ENCODE assay signal across 27 cellular contexts in the genomic region with DNA sequence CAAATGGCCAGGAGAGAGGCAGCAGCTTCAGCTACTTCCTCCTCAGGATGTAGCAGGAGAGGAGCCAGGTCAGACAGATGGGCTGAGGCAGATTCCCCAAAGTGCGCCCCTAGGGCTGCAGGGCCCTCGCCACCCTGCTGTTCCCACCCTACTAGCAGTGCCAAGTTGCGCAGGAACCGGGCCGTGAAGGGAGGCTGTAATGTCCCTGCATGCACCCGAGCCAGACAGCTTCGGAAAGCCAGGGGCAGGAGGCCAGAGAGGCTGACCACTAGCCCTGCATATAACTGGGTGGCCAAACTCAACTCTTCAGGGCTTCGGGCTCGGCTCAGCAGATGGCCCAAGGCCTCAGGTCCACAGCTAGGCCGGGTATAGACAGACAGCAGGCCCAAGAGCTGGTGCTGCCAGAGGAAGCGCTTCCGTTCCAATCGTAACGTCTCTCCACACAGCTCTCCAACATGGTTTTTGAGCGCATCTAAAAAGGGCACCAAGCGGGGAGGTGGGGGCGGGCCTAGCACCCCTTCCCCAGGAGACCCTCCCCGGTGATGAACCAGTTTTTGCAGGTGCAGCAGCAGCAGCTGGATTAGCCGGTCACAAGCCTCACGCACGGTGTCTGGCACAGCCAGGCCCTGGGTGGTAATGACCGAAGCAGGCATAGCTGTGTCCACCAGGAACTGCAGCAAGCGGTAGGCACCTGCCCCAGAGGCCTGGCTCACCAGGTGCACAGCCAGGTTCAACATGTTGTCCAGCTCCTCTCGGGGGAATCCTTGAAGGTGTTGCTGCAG. TPM values are rescaled to one million over a fixed set of nuclear protein-coding genes. Genes with fewer than 3 reads are reported as not detected.
A peak's percentile ranks its signal among the peaks of the same experiment; 100 is the strongest.
DNase-seq lines count a peak whose midpoint lies in the region; ATAC-seq, FAIRE-seq and TF ChIP-seq lines count a peak whose summit lies in the region.
"Had no signal": no experiment of that assay in that cellular context is flagged by ENCODE, and none has a peak within 500 bp of the region (broad histone marks: within the 10 kb centered on the region; RNA-seq: fewer than 3 reads in every experiment).

No MANE protein-coding gene starts in this region.

- peak overlapping the region; percentile 18 for H3K27ac Mint-ChIP-seq in activated naive CD8-positive, alpha-beta T cell treated with anti-CD3 and anti-CD28 coated beads, Interleukin-2, amount 50 U/mL, for 24 hours
- no peak overlapping the region for H3K27ac Mint-ChIP-seq in activated naive CD8-positive, alpha-beta T cell treated with anti-CD3 and anti-CD28 coated beads for 36 hours
- no peak overlapping the region for H3K27ac Mint-ChIP-seq in CD4-positive, alpha-beta T cell
- H3K27ac Mint-ChIP-seq: CD4-positive, CD25-positive, alpha-beta regulatory T cell had no signal

- H3K9me3 ChIP-seq in CD4-positive, alpha-beta T cell (ENCODE audit: control insufficient read depth, low read length): no peaks in the 10 kb centered on the region
- H3K9me3 ChIP-seq in K562 (replicated peaks; ENCODE audit: control insufficient read depth, insufficient read depth, low read depth, low read length) (no peaks in the 10 kb centered on the region), osteoblast (ENCODE audit: low read depth, low read length) (no peaks in the 10 kb centered on the region), psoas muscle (no peaks in the 10 kb centered on the region), Peyer's patch (no peaks in the 10 kb centered on the region)

- no peak overlapping the region for H2AFZ ChIP-seq in K562 (ENCODE audit: low read depth, low read length)
- H2AFZ ChIP-seq in osteoblast (ENCODE audit: low read length): no peak overlapping the region
- H2AFZ ChIP-seq: PC-9 had no signal

- DNase-seq in activated naive CD8-positive, alpha-beta T cell treated with anti-CD3 and anti-CD28 coated beads, Interleukin-2, amount 50 U/mL, for 24 hours: no peak
- DNase-seq in activated naive CD8-positive, alpha-beta T cell treated with anti-CD3 and anti-CD28 coated beads for 36 hours: no peak
- no peak for DNase-seq in CD4-positive, alpha-beta T cell
- DNase-seq in K562 (ENCODE audit: extremely low read depth in 1 of 4, low spot score in 3 of 4) (no peak), osteoblast (ENCODE audit: insufficient read length, low spot score, missing footprints) (peak; percentile 26), psoas muscle (no peak), Peyer's patch (no peak), NCI-H146 (lab: John Stamatoyannopoulos, UW) (no peak)
- DNase-seq: CD4-positive, CD25-positive, alpha-beta regulatory T cell; EL; GDM1; HCEC 1CT; IMR-90; NCI-H1048; NCI-H1417; NCI-H187; NCI-H2081 treated with DMSO at 0.1 percent for 48 hours; NCI-H2171; NCI-H345; NCI-H510A treated with DMSO at 0.1 percent for 48 hours; PC-9; SHP77 treated with DMSO at 0.1 percent for 48 hours had no signal

- no peaks in the 10 kb centered on the region for H3K9me1 ChIP-seq in K562 (ENCODE audit: control insufficient read depth, insufficient read depth, low read length)

- no peaks in the 10 kb centered on the region for H3K27me3 Mint-ChIP-seq in activated naive CD8-positive, alpha-beta T cell treated with anti-CD3 and anti-CD28 coated beads, Interleukin-2, amount 50 U/mL, for 24 hours
- H3K27me3 Mint-ChIP-seq in activated naive CD8-positive, alpha-beta T cell treated with anti-CD3 and anti-CD28 coated beads for 36 hours: no peaks in the 10 kb centered on the region
- no peaks in the 10 kb centered on the region for H3K27me3 Mint-ChIP-seq in CD4-positive, alpha-beta T cell
- H3K27me3 Mint-ChIP-seq: B cell had no signal

- H3K9ac ChIP-seq in K562 (ENCODE audit: insufficient read depth in 1 of 2, low read depth in 2 of 2, low read length in 2 of 2): peak overlapping the region in 1 of 2 experiments; percentile 85; a peak in 2 of 4 replicates
- H3K9ac ChIP-seq: KMS-11 had no signal

- H3K9me3 Mint-ChIP-seq in activated naive CD8-positive, alpha-beta T cell treated with anti-CD3 and anti-CD28 coated beads, Interleukin-2, amount 50 U/mL, for 24 hours: no peaks in the 10 kb centered on the region
- H3K9me3 Mint-ChIP-seq in activated naive CD8-positive, alpha-beta T cell treated with anti-CD3 and anti-CD28 coated beads for 36 hours: no peaks in the 10 kb centered on the region
- H3K9me3 Mint-ChIP-seq in CD4-positive, alpha-beta T cell: no peaks in the 10 kb centered on the region
- H3K9me3 Mint-ChIP-seq: CD4-positive, CD25-positive, alpha-beta regulatory T cell had no signal

- no peak overlapping the region for H3K27ac ChIP-seq in CD4-positive, alpha-beta T cell (ENCODE audit: low read depth, low read length)
- H3K27ac ChIP-seq in K562 (ENCODE audit: extremely low read depth, low read depth, low read length) (no peak overlapping the region), osteoblast (ENCODE audit: low read depth, low read length) (no peak overlapping the region), psoas muscle (no peak overlapping the region), Peyer's patch (no peak overlapping the region)
- H3K27ac ChIP-seq: KMS-11, PC-9 had no signal

- no peaks in the 10 kb centered on the region for H3K27me3 ChIP-seq in CD4-positive, alpha-beta T cell (ENCODE audit: control insufficient read depth, insufficient read depth, low read length)
- H3K27me3 ChIP-seq in K562 (ENCODE audit: control insufficient read depth in 2 of 2, insufficient read depth in 2 of 2, low read length in 2 of 2): no peaks in the 10 kb centered on the region
- no peaks in the 10 kb centered on the region for H3K27me3 ChIP-seq in osteoblast (ENCODE audit: insufficient read depth, low read length)
- H3K27me3 ChIP-seq in psoas muscle (ENCODE audit: insufficient read depth in 3 of 3, low read length in 2 of 3): no peaks in the 10 kb centered on the region
- H3K27me3 ChIP-seq in Peyer's patch: no peaks in the 10 kb centered on the region

- H3K79me2 ChIP-seq in K562 (ENCODE audit: control insufficient read depth, insufficient read depth, low read length) (peaks cover 65% of the 10 kb centered on the region), osteoblast (ENCODE audit: insufficient read depth, low read length) (peaks cover 63% of the 10 kb centered on the region)

- TF ChIP-seq POLR2A in K562 (conservative IDR thresholded peaks at IDR 0.05): no peak
- no peak for TF ChIP-seq POLR2A in Peyer's patch (IDR thresholded peaks at IDR 0.05)

- in situ Hi-C loops in K562 (cut with MboI): no loop called here

- H3K4me1 ChIP-seq in K562 (replicated peaks in 1 of 2; ENCODE audit: control insufficient read depth in 2 of 2, insufficient read depth in 2 of 2, low read length in 2 of 2) (peaks cover 15 to 43% of the 10 kb centered on the region in 2 experiments), osteoblast (ENCODE audit: insufficient read depth, low read length) (peaks cover 23% of the 10 kb centered on the region), psoas muscle (peaks cover 32% of the 10 kb centered on the region), Peyer's patch (peaks cover 0 to 35% (median 13%) of the 10 kb centered on the region in 4 donors)

- no peak for TF ChIP-seq CTCF in CD4-positive, alpha-beta T cell (IDR thresholded peaks at IDR 0.05)
- TF ChIP-seq CTCF in K562 (IDR thresholded peaks at IDR 0.05 in 2 of 3, conservative IDR thresholded peaks at IDR 0.05 in 1 of 3; ENCODE audit: insufficient read depth in 2 of 3, low read depth in 1 of 3, low read length in 3 of 3) (no peak), osteoblast (IDR thresholded peaks at IDR 0.05; ENCODE audit: extremely low read depth, low read depth, low read length) (no peak), psoas muscle (IDR thresholded peaks at IDR 0.05) (no peak), Peyer's patch (IDR thresholded peaks at IDR 0.05) (no peak)

- peaks cover 63% of the 10 kb centered on the region for H3K36me3 ChIP-seq in K562 (ENCODE audit: control insufficient read depth, insufficient read depth, low read length)
- peaks cover 29% of the 10 kb centered on the region for H3K36me3 ChIP-seq in osteoblast (ENCODE audit: insufficient read depth, low read length)
- peaks cover 0 to 41% of the 10 kb centered on the region in 2 donors for H3K36me3 ChIP-seq in psoas muscle (ENCODE audit: insufficient read depth in 1 of 2, low read depth in 1 of 2)
- H3K36me3 ChIP-seq in Peyer's patch: peaks cover 0 to 34% (median 0%) of the 10 kb centered on the region in 3 donors

- H3K36me3 Mint-ChIP-seq in activated naive CD8-positive, alpha-beta T cell treated with anti-CD3 and anti-CD28 coated beads, Interleukin-2, amount 50 U/mL, for 24 hours (ENCODE audit: low read depth): peaks cover 21% of the 10 kb centered on the region
- peaks cover 24% of the 10 kb centered on the region for H3K36me3 Mint-ChIP-seq in activated naive CD8-positive, alpha-beta T cell treated with anti-CD3 and anti-CD28 coated beads for 36 hours
- H3K36me3 Mint-ChIP-seq in CD4-positive, alpha-beta T cell (ENCODE audit: low read depth): peaks cover 33% of the 10 kb centered on the region
- H3K36me3 Mint-ChIP-seq: CD4-positive, CD25-positive, alpha-beta regulatory T cell had no signal

- intact Hi-C loops in CD4-positive, alpha-beta T cell (cut with DNase I, micrococcal nuclease): no loop called here
- intact Hi-C loops in K562 (cut with micrococcal nuclease): no loop called here
- intact Hi-C loops in psoas muscle (cut with DNase I): no loop called here

- CTCF ChIA-PET in CD4-positive, alpha-beta T cell (lab: Charles Lee): interaction anchor here (1.0 kb wide), 1 partner anchor 233 kb away, joined by 3 read pairs; a partner anchor contains a TSS
- CTCF ChIA-PET in K562 (lab: Yijun Ruan, JAX; ENCODE audit: low intra/inter-chr PET ratio): no interaction called here

- no peak for FAIRE-seq in K562 (lab: Jason Lieb, UNC)
- FAIRE-seq: D721Med, GM12878, H1 had no signal

- no peak for TF ChIP-seq EP300 in K562 (IDR thresholded peaks at IDR 0.05; ENCODE audit: low read length)

- ATAC-seq in activated naive CD8-positive, alpha-beta T cell treated with anti-CD3 and anti-CD28 coated beads, Interleukin-2, amount 50 U/mL, for 24 hours: no peak
- no peak for ATAC-seq in CD4-positive, alpha-beta T cell (ENCODE audit: poor library complexity)
- no peak for ATAC-seq in K562
- no peak for ATAC-seq in psoas muscle
- ATAC-seq: GM12878 had no signal

- no TSS peak for BruUV-seq in K562 (replicated peaks; lab: Mats Ljungman, UMichigan)

- TF ChIP-seq RAD21 in K562 (CRISPR knock-in tag; conservative IDR thresholded peaks at IDR 0.05 in 1 of 2, IDR thresholded peaks at IDR 0.05 in 1 of 2): no peak

- no peak overlapping the region for H3K4me3 Mint-ChIP-seq in activated naive CD8-positive, alpha-beta T cell treated with anti-CD3 and anti-CD28 coated beads, Interleukin-2, amount 50 U/mL, for 24 hours
- H3K4me3 Mint-ChIP-seq in activated naive CD8-positive, alpha-beta T cell treated with anti-CD3 and anti-CD28 coated beads for 36 hours: no peak overlapping the region
- peak overlapping the region; percentile 11 for H3K4me3 Mint-ChIP-seq in CD4-positive, alpha-beta T cell
- H3K4me3 Mint-ChIP-seq: B cell had no signal

- H4K20me1 ChIP-seq in K562 (replicated peaks; ENCODE audit: control insufficient read depth, insufficient read depth, low read length) (peaks cover 20% of the 10 kb centered on the region), osteoblast (ENCODE audit: insufficient read depth, low read length) (peaks cover 21% of the 10 kb centered on the region)

- H3K4me3 ChIP-seq in K562 (no peak overlapping the region), osteoblast (ENCODE audit: insufficient read depth, low read length) (no peak overlapping the region), psoas muscle (no peak overlapping the region), Peyer's patch (no peak overlapping the region)
- H3K4me3 ChIP-seq: GM12878, PC-9 had no signal

- H3K4me1 Mint-ChIP-seq in activated naive CD8-positive, alpha-beta T cell treated with anti-CD3 and anti-CD28 coated beads, Interleukin-2, amount 50 U/mL, for 24 hours: peaks cover 39% of the 10 kb centered on the region
- H3K4me1 Mint-ChIP-seq in activated naive CD8-positive, alpha-beta T cell treated with anti-CD3 and anti-CD28 coated beads for 36 hours: peaks cover 31% of the 10 kb centered on the region
- H3K4me1 Mint-ChIP-seq in CD4-positive, alpha-beta T cell (ENCODE audit: low read depth): peaks cover 33% of the 10 kb centered on the region

- H3K4me2 ChIP-seq in K562 (ENCODE audit: insufficient read depth, low read length) (no peak overlapping the region), osteoblast (ENCODE audit: insufficient read depth, low read length) (no peak overlapping the region)
- H3K4me2 ChIP-seq: KMS-11, PC-9 had no signal

- 92% methylated on average over 21 of the region's 24 CpGs for whole genome bisulfite sequencing in K562 (ENCODE audit: insufficient coverage, low coverage, missing lambda C conversion rate)
- WGBS in psoas muscle, 3 donors: 76 to 88% (median 79%) methylated on average over 24 of the region's 24 CpGs

- POLR2A ChIA-PET in CD4-positive, alpha-beta T cell (lab: Charles Lee): interaction anchor here (0.6 to 7.0 kb wide), 8 partner anchors 15 to 79 kb away, joined by 3 to 77 read pairs (median 5); a partner anchor contains a TSS
- POLR2A ChIA-PET in K562 (lab: Yijun Ruan, JAX): interaction anchor here (0.6 to 2.8 kb wide), 11 partner anchors 9 to 1042 kb away, joined by 3 to 40 read pairs (median 3); a partner anchor contains a TSS

RNA-seq across cellular contexts. Expression of a gene that starts 2.0 kb away (rescaled TPM):
- total RNA-seq in activated naive CD8-positive, alpha-beta T cell treated with anti-CD3 and anti-CD28 coated beads for 36 hours: 100 to 1,000 TPM; 198 to 211 TPM
- 100 to 1,000 TPM; 181 to 182 TPM for total RNA-seq in CD4-positive, alpha-beta T cell
- 414 and 702 TPM in 2 replicates for total RNA-seq in K562 (2011; cell fraction: chromatin; rRNA removed; ENCODE audit: low replicate concordance)
- total RNA-seq in K562 (2011; cell fraction: nucleolus; rRNA removed): 579 and 598 TPM in 2 replicates
- total RNA-seq in K562 (2011; cell fraction: nucleoplasm; rRNA removed): 534 and 539 TPM in 2 replicates
- total RNA-seq in K562 (2014; rRNA removed) (118 and 159 TPM in 2 replicates), K562 (2014; rRNA removed; fragmentation: Illumina TruSeq; extraction: Trizol) (131 and 137 TPM in 2 replicates), K562 (2015; rRNA removed; fragmentation: Illumina TruSeq; extraction: Trizol) (161 and 167 TPM in 2 replicates), K562 (2021) (276 and 282 TPM in 2 replicates), osteoblast (219 and 242 TPM in 2 replicates), psoas muscle (10 to 100 TPM; 59.7 to 62.2 (median 61.4) TPM), Peyer's patch (100 to 1,000 TPM; 131 to 146 (median 140) TPM)
- polyA plus RNA-seq in K562 (2011; rRNA removed) (265 and 313 TPM in 2 replicates), K562 (2014; fragmentation: Illumina TruSeq; extraction: Trizol) (275 and 284 TPM in 2 replicates), K562 (2014; fragmentation: Nextera tagmentation; extraction: Ambion mirVana) (10 to 100 TPM in 1 of 2 experiments, 1 to 10 TPM in 1; 6.5 to 17.9 TPM), K562 (2014; rRNA removed) (165 and 195 TPM in 2 replicates), psoas muscle (10 to 100 TPM; 34.3 to 64.6 (median 62.0) TPM)
- polyA plus RNA-seq in K562 (2011; cell fraction: cytosol; rRNA removed): 293 and 368 TPM in 2 replicates
- 530 and 566 TPM in 2 replicates for polyA plus RNA-seq in K562 (2011; cell fraction: nucleus; rRNA removed)
- 223 and 413 TPM in 2 replicates for polyA plus RNA-seq in K562 (2012)
- 181 and 205 TPM in 2 replicates for polyA minus RNA-seq in K562 (2011; rRNA and poly(A)+ RNA removed)
- 159 and 192 TPM in 2 replicates for polyA minus RNA-seq in K562 (2011; cell fraction: cytosol; rRNA and poly(A)+ RNA removed)
- 63.7 and 117 TPM in 2 replicates for polyA minus RNA-seq in K562 (2011; cell fraction: nucleus; rRNA and poly(A)+ RNA removed)

RNA-seq across cellular contexts. Expression of a gene that starts 4.7 kb away (rescaled TPM):
- total RNA-seq in activated naive CD8-positive, alpha-beta T cell treated with anti-CD3 and anti-CD28 coated beads for 36 hours: 10 to 100 TPM; 41.2 TPM
- total RNA-seq in CD4-positive, alpha-beta T cell: 10 to 100 TPM; 16.3 TPM
- total RNA-seq in K562 (2011; cell fraction: chromatin; rRNA removed; ENCODE audit: low replicate concordance): 14.4 and 55.1 TPM in 2 replicates
- total RNA-seq in K562 (2011; cell fraction: nucleolus; rRNA removed): 52.6 and 56.5 TPM in 2 replicates
- 23.7 and 27.6 TPM in 2 replicates for total RNA-seq in K562 (2011; cell fraction: nucleoplasm; rRNA removed)
- total RNA-seq in K562 (2014; rRNA removed): 16.8 and 22.9 TPM in 2 replicates
- total RNA-seq in K562 (2014; rRNA removed; fragmentation: Illumina TruSeq; extraction: Trizol): 6.5 and 8.5 TPM in 2 replicates
- total RNA-seq in K562 (2015; rRNA removed; fragmentation: Illumina TruSeq; extraction: Trizol): 9.4 and 9.9 TPM in 2 replicates
- 35.0 and 38.3 TPM in 2 replicates for total RNA-seq in K562 (2021)
- polyA plus RNA-seq in K562 (2011; rRNA removed): 8.3 and 14.3 TPM in 2 replicates
- polyA plus RNA-seq in K562 (2011; cell fraction: cytosol; rRNA removed): 9.5 and 19.9 TPM in 2 replicates
- polyA plus RNA-seq in K562 (2011; cell fraction: nucleus; rRNA removed): 13.6 and 18.1 TPM in 2 replicates
- 18.8 and 20.1 TPM in 2 replicates for polyA plus RNA-seq in K562 (2012)
- 15.2 and 21.5 TPM in 2 replicates for polyA plus RNA-seq in K562 (2014; fragmentation: Illumina TruSeq; extraction: Trizol)
- polyA plus RNA-seq in K562 (2014; fragmentation: Nextera tagmentation; extraction: Ambion mirVana): under 1 TPM; 0.52 to 0.73 TPM
- polyA plus RNA-seq in K562 (2014; rRNA removed): 13.8 and 14.0 TPM in 2 replicates
- 18.0 and 18.7 TPM in 2 replicates for polyA minus RNA-seq in K562 (2011; rRNA and poly(A)+ RNA removed)
- 15.7 and 19.6 TPM in 2 replicates for polyA minus RNA-seq in K562 (2011; cell fraction: cytosol; rRNA and poly(A)+ RNA removed)
- 33.7 and 44.4 TPM in 2 replicates for polyA minus RNA-seq in K562 (2011; cell fraction: nucleus; rRNA and poly(A)+ RNA removed)
- total RNA-seq in osteoblast: 19.2 and 20.6 TPM in 2 replicates
- 10 to 100 TPM; 13.5 to 20.6 (median 17.1) TPM for total RNA-seq in psoas muscle
- polyA plus RNA-seq in psoas muscle: 10 to 100 TPM in 1 of 3 donors, 1 to 10 TPM in 2; 8.1 to 19.9 (median 9.3) TPM
- total RNA-seq in Peyer's patch: 10 to 100 TPM; 14.9 to 21.3 (median 19.5) TPM

RNA-seq across cellular contexts. Expression of a gene that starts 16.6 kb away (rescaled TPM):
- total RNA-seq in activated naive CD8-positive, alpha-beta T cell treated with anti-CD3 and anti-CD28 coated beads for 36 hours: 100 to 1,000 TPM; 147 to 159 TPM
- total RNA-seq in CD4-positive, alpha-beta T cell: 10 to 100 TPM; 14.3 to 18.5 TPM
- 15.3 and 32.6 TPM in 2 replicates for total RNA-seq in K562 (2011; cell fraction: chromatin; rRNA removed; ENCODE audit: low replicate concordance)
- 31.2 and 41.0 TPM in 2 replicates for total RNA-seq in K562 (2011; cell fraction: nucleolus; rRNA removed)
- total RNA-seq in K562 (2011; cell fraction: nucleoplasm; rRNA removed): 15.9 and 27.1 TPM in 2 replicates
- 289 and 491 TPM in 2 replicates for total RNA-seq in K562 (2014; rRNA removed)
- total RNA-seq in K562 (2014; rRNA removed; fragmentation: Illumina TruSeq; extraction: Trizol): 169 and 190 TPM in 2 replicates
- total RNA-seq in K562 (2015; rRNA removed; fragmentation: Illumina TruSeq; extraction: Trizol): 254 and 259 TPM in 2 replicates
- 161 and 164 TPM in 2 replicates for total RNA-seq in K562 (2021)
- polyA plus RNA-seq in K562 (2011; rRNA removed): 88.4 and 103 TPM in 2 replicates
- polyA plus RNA-seq in K562 (2011; cell fraction: cytosol; rRNA removed): 60.0 and 87.2 TPM in 2 replicates
- 75.2 and 83.9 TPM in 2 replicates for polyA plus RNA-seq in K562 (2011; cell fraction: nucleus; rRNA removed)
- polyA plus RNA-seq in K562 (2012): 120 and 199 TPM in 2 replicates
- 343 and 352 TPM in 2 replicates for polyA plus RNA-seq in K562 (2014; fragmentation: Illumina TruSeq; extraction: Trizol)
- 100 to 1,000 TPM; 164 to 246 TPM for polyA plus RNA-seq in K562 (2014; fragmentation: Nextera tagmentation; extraction: Ambion mirVana)
- polyA plus RNA-seq in K562 (2014; rRNA removed): 218 and 238 TPM in 2 replicates
- polyA minus RNA-seq in K562 (2011; rRNA and poly(A)+ RNA removed): 8.4 and 9.6 TPM in 2 replicates
- 13.8 and 21.9 TPM in 2 replicates for polyA minus RNA-seq in K562 (2011; cell fraction: cytosol; rRNA and poly(A)+ RNA removed)
- polyA minus RNA-seq in K562 (2011; cell fraction: nucleus; rRNA and poly(A)+ RNA removed): 12.3 and 17.0 TPM in 2 replicates
- 13.3 and 17.4 TPM in 2 replicates for total RNA-seq in osteoblast
- total RNA-seq in psoas muscle: 10 to 100 TPM; 29.8 to 50.9 (median 50.2) TPM
- polyA plus RNA-seq in psoas muscle: 100 to 1,000 TPM in 1 of 3 donors, 10 to 100 TPM in 2; 87.1 to 155 (median 93.1) TPM
- 10 to 100 TPM; 29.2 to 97.4 (median 41.1) TPM for total RNA-seq in Peyer's patch

RNA-seq across cellular contexts. Expression of a gene that starts 16.7 kb away (rescaled TPM):
- total RNA-seq in activated naive CD8-positive, alpha-beta T cell treated with anti-CD3 and anti-CD28 coated beads for 36 hours: 10 to 100 TPM; 28.7 to 39.7 TPM
- 10 to 100 TPM; 17.8 to 18.8 TPM for total RNA-seq in CD4-positive, alpha-beta T cell
- total RNA-seq in K562 (2011; cell fraction: chromatin; rRNA removed; ENCODE audit: low replicate concordance): 29.6 and 84.4 TPM in 2 replicates
- 164 and 176 TPM in 2 replicates for total RNA-seq in K562 (2011; cell fraction: nucleolus; rRNA removed)
- total RNA-seq in K562 (2011; cell fraction: nucleoplasm; rRNA removed): 111 and 137 TPM in 2 replicates
- total RNA-seq in K562 (2014; rRNA removed) (21.5 and 36.5 TPM in 2 replicates), K562 (2014; rRNA removed; fragmentation: Illumina TruSeq; extraction: Trizol) (31.8 and 72.8 TPM in 2 replicates), K562 (2015; rRNA removed; fragmentation: Illumina TruSeq; extraction: Trizol) (105 and 108 TPM in 2 replicates), K562 (2021) (65.1 and 65.2 TPM in 2 replicates), osteoblast (6.2 and 11.2 TPM in 2 replicates), psoas muscle (10 to 100 TPM in 2 of 4 donors, 1 to 10 TPM in 2; 3.8 to 12.8 (median 9.4) TPM), Peyer's patch (10 to 100 TPM in 1 of 4 donors, 1 to 10 TPM in 2, not detected in 1; 9.1 to 13.5 (median 9.2) TPM)
- polyA plus RNA-seq in K562 (2011; rRNA removed) (10.3 and 13.6 TPM in 2 replicates), K562 (2014; fragmentation: Illumina TruSeq; extraction: Trizol) (12.7 and 15.3 TPM in 2 replicates), K562 (2014; fragmentation: Nextera tagmentation; extraction: Ambion mirVana) (10 to 100 TPM; 26.4 to 31.8 TPM), K562 (2014; rRNA removed) (27.2 and 34.1 TPM in 2 replicates), psoas muscle (10 to 100 TPM in 1 of 3 donors, 1 to 10 TPM in 2; 4.8 to 11.4 (median 7.8) TPM)
- 25.7 and 34.0 TPM in 2 replicates for polyA plus RNA-seq in K562 (2011; cell fraction: cytosol; rRNA removed)
- 37.0 and 50.1 TPM in 2 replicates for polyA plus RNA-seq in K562 (2011; cell fraction: nucleus; rRNA removed)
- polyA plus RNA-seq in K562 (2012): 16.8 and 35.5 TPM in 2 replicates
- polyA minus RNA-seq in K562 (2011; rRNA and poly(A)+ RNA removed): 14.7 and 14.8 TPM in 2 replicates
- 43.4 and 96.5 TPM in 2 replicates for polyA minus RNA-seq in K562 (2011; cell fraction: cytosol; rRNA and poly(A)+ RNA removed)
- 110 and 160 TPM in 2 replicates for polyA minus RNA-seq in K562 (2011; cell fraction: nucleus; rRNA and poly(A)+ RNA removed)

RNA-seq across cellular contexts. Expression of a gene that starts 23.1 kb away (rescaled TPM):
- 1 to 10 TPM; 5.0 to 5.7 TPM for total RNA-seq in activated naive CD8-positive, alpha-beta T cell treated with anti-CD3 and anti-CD28 coated beads for 36 hours
- total RNA-seq in CD4-positive, alpha-beta T cell: 1 to 10 TPM; 1.5 to 2.3 TPM
- 7.4 and 13.2 TPM in 2 replicates for total RNA-seq in K562 (2011; cell fraction: chromatin; rRNA removed; ENCODE audit: low replicate concordance)
- total RNA-seq in K562 (2011; cell fraction: nucleolus; rRNA removed): 25.3 and 26.8 TPM in 2 replicates
- 18.3 and 21.1 TPM in 2 replicates for total RNA-seq in K562 (2011; cell fraction: nucleoplasm; rRNA removed)
- total RNA-seq in K562 (2014; rRNA removed) (44.3 and 57.3 TPM in 2 replicates), K562 (2014; rRNA removed; fragmentation: Illumina TruSeq; extraction: Trizol) (2.4 and 3.9 TPM in 2 replicates), K562 (2015; rRNA removed; fragmentation: Illumina TruSeq; extraction: Trizol) (13.4 and 14.3 TPM in 2 replicates), K562 (2021) (21.8 and 23.0 TPM in 2 replicates), osteoblast (4.4 and 5.8 TPM in 2 replicates), psoas muscle (1 to 10 TPM; 5.2 to 8.8 (median 7.1) TPM), Peyer's patch (10 to 100 TPM; 11.1 to 23.9 (median 12.7) TPM)
- polyA plus RNA-seq in K562 (2011; rRNA removed) (8.0 and 10.6 TPM in 2 replicates), K562 (2014; fragmentation: Illumina TruSeq; extraction: Trizol) (3.3 and 8.5 TPM in 2 replicates), K562 (2014; fragmentation: Nextera tagmentation; extraction: Ambion mirVana) (1 to 10 TPM; 4.8 to 7.6 TPM), K562 (2014; rRNA removed) (31.3 and 42.7 TPM in 2 replicates), psoas muscle (10 to 100 TPM in 1 of 3 donors, 1 to 10 TPM in 2; 6.4 to 16.5 (median 8.6) TPM)
- 15.6 and 23.7 TPM in 2 replicates for polyA plus RNA-seq in K562 (2011; cell fraction: cytosol; rRNA removed)
- polyA plus RNA-seq in K562 (2011; cell fraction: nucleus; rRNA removed): 9.2 and 10.1 TPM in 2 replicates
- polyA plus RNA-seq in K562 (2012): 16.8 and 18.4 TPM in 2 replicates
- polyA minus RNA-seq in K562 (2011; rRNA and poly(A)+ RNA removed): 3.4 and 3.8 TPM in 2 replicates
- 5.2 and 6.6 TPM in 2 replicates for polyA minus RNA-seq in K562 (2011; cell fraction: cytosol; rRNA and poly(A)+ RNA removed)
- polyA minus RNA-seq in K562 (2011; cell fraction: nucleus; rRNA and poly(A)+ RNA removed): 5.5 and 8.6 TPM in 2 replicates
